38 cellular contexts compared by ENCODE assay signal in the genomic region with DNA sequence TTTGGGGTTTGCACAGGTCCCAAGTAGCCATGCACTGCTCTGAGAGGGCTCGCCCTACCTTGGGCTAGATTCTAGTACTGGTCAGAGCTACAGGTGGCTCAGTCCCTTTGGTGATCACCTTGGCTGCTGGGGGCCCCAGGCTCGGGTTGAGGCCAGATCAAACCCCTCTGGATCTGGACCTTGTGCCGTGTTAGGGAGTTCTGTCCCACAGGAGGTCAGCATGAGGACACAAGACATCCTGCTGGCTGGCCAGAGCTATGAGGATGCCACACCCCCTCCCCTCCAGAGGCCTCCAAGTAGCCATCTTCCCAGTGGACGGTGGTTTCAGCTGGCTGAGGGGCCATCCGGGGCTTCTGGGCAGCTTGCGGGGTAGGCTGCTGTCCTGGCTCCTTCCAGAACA. TPM values are rescaled to one million over a fixed set of nuclear protein-coding genes. Genes with fewer than 3 reads are reported as not detected.
"Had no signal": no experiment of that assay in that cellular context is flagged by ENCODE, and none has a peak within 500 bp of the region (broad histone marks: within the 10 kb centered on the region; RNA-seq: fewer than 3 reads in every experiment).

No MANE protein-coding gene starts in this region.

- H3K36me3 ChIP-seq: WERI-Rb-1 had no signal

- H3K4me3 ChIP-seq: ascending aorta, cardiac muscle cell had no signal

- H3K4me1 Mint-ChIP-seq: activated CD4-positive, alpha-beta memory T cell treated with anti-CD3 and anti-CD28 coated beads, Interleukin-2, amount 10 ng/mL, durations not matched to agents 7 days and 5 days; activated CD4-positive, alpha-beta T cell treated with anti-CD3 and anti-CD28 coated beads for 36 hours; activated CD4-positive, alpha-beta T cell treated with anti-CD3 and anti-CD28 coated beads, Interleukin-2, amount 10 ng/mL, durations not matched to agents 7 days and 5 days; activated CD8-positive, alpha-beta memory T cell treated with anti-CD3 and anti-CD28 coated beads, Interleukin-2, amount 10 ng/mL, durations not matched to agents 7 days and 5 days; activated naive CD4-positive, alpha-beta T cell treated with anti-CD3 and anti-CD28 coated beads, Interleukin-2, amount 10 ng/mL, durations not matched to agents 7 days and 5 days; activated naive CD4-positive, alpha-beta T cell treated with anti-CD3 and anti-CD28 coated beads, Interleukin-2, amount 50 U/mL, for 24 hours; brain; central memory CD8-positive, alpha-beta T cell; WTC11 had no signal

- H3K4me1 ChIP-seq: ascending aorta had no signal

- H3K36me3 Mint-ChIP-seq: activated CD8-positive, alpha-beta memory T cell treated with anti-CD3 and anti-CD28 coated beads, Interleukin-2, amount 10 ng/mL, durations not matched to agents 7 days and 5 days; activated naive CD4-positive, alpha-beta T cell treated with anti-CD3 and anti-CD28 coated beads, Interleukin-2, amount 10 ng/mL, durations not matched to agents 7 days and 5 days had no signal

- H3K27ac ChIP-seq: ascending aorta, cardiac muscle cell, WERI-Rb-1 had no signal

- H3K27me3 ChIP-seq: ascending aorta, cardiac muscle cell had no signal

- H3K4me3 Mint-ChIP-seq: activated CD4-positive, alpha-beta memory T cell treated with anti-CD3 and anti-CD28 coated beads, Interleukin-2, amount 10 ng/mL, durations not matched to agents 7 days and 5 days; activated CD4-positive, alpha-beta T cell treated with anti-CD3 and anti-CD28 coated beads for 36 hours; activated CD4-positive, alpha-beta T cell treated with anti-CD3 and anti-CD28 coated beads, Interleukin-2, amount 10 ng/mL, durations not matched to agents 7 days and 5 days; activated CD8-positive, alpha-beta memory T cell treated with anti-CD3 and anti-CD28 coated beads, Interleukin-2, amount 10 ng/mL, durations not matched to agents 7 days and 5 days; activated CD8-positive, alpha-beta T cell treated with anti-CD3 and anti-CD28 coated beads, Interleukin-2, amount 10 ng/mL, durations not matched to agents 7 days and 5 days; activated naive CD4-positive, alpha-beta T cell treated with anti-CD3 and anti-CD28 coated beads, Interleukin-2, amount 10 ng/mL, durations not matched to agents 7 days and 5 days; activated naive CD4-positive, alpha-beta T cell treated with anti-CD3 and anti-CD28 coated beads, Interleukin-2, amount 50 U/mL, for 24 hours; activated naive CD8-positive, alpha-beta T cell; activated T-cell treated with anti-CD3 and anti-CD28 coated beads, Interleukin-2, amount 50 U/mL, for 24 hours; brain; central memory CD8-positive, alpha-beta T cell; T-helper 1 cell treated with Interleukin-12 subunit alpha and Interleukin-12 subunit beta and Interleukin-4 antibody, amounts not matched to agents 30 μg/mL and 1 μg/mL, for 36 hours; T-helper 2 cell treated with Interferon-gamma antibody and Interleukin-4, amounts not matched to agents 5 μg/mL and 100 μg/mL, for 36 hours; WTC11 had no signal

- DNase-seq: activated CD4-positive, alpha-beta memory T cell treated with anti-CD3 and anti-CD28 coated beads, Interleukin-2, amount 10 ng/mL, durations not matched to agents 7 days and 5 days; activated CD4-positive, alpha-beta T cell treated with anti-CD3 and anti-CD28 coated beads for 1 hour; activated CD4-positive, alpha-beta T cell treated with anti-CD3 and anti-CD28 coated beads for 36 hours; activated CD4-positive, alpha-beta T cell treated with anti-CD3 and anti-CD28 coated beads for 48 hours; activated CD4-positive, alpha-beta T cell treated with anti-CD3 and anti-CD28 coated beads, Interleukin-2, amount 10 ng/mL, durations not matched to agents 7 days and 5 days; activated CD4-positive, alpha-beta T cell treated with anti-CD3 and anti-CD28 coated beads, Interleukin-2, amount 50 U/mL, for 48 hours; activated CD4-positive, CD25-positive, alpha-beta regulatory T cell; activated CD8-positive, alpha-beta memory T cell treated with anti-CD3 and anti-CD28 coated beads for 24 hours; activated CD8-positive, alpha-beta memory T cell treated with anti-CD3 and anti-CD28 coated beads, Interleukin-2, amount 10 ng/mL, durations not matched to agents 7 days and 5 days; activated CD8-positive, alpha-beta memory T cell treated with anti-CD3 and anti-CD28 coated beads, Interleukin-2, amount 50 U/mL, for 48 hours; activated CD8-positive, alpha-beta T cell treated with anti-CD3 and anti-CD28 coated beads, Interleukin-2, amount 10 ng/mL, durations not matched to agents 7 days and 5 days; activated effector memory CD4-positive, alpha-beta T cell treated with Interleukin-2 at 50 U/mL for 16 hours; activated gamma-delta T cell; activated naive CD4-positive, alpha-beta T cell treated with anti-CD3 and anti-CD28 coated beads, Interleukin-2, amount 10 ng/mL, durations not matched to agents 7 days and 5 days; activated naive CD4-positive, alpha-beta T cell treated with Interleukin-2 at 50 U/mL for 16 hours; activated T-cell treated with anti-CD3 and anti-CD28 coated beads, Interleukin-2, amount 50 U/mL, for 24 hours; activated T-cell treated with anti-CD3 and anti-CD28 coated beads, Interleukin-2, amount 50 U/mL, for 48 hours; amygdala; anterior cingulate cortex; caudate nucleus; cerebellar nuclear complex; T-helper 1 cell; T-helper 2 cell; T-helper 9 cell; WERI-Rb-1 had no signal

- ATAC-seq: activated CD4-positive, alpha-beta T cell treated with anti-CD3 and anti-CD28 coated beads for 36 hours; activated CD4-positive, CD25-positive, alpha-beta regulatory T cell treated with anti-CD3 and anti-CD28 coated beads, Interleukin-2, amount 50 U/mL, for 24 hours; activated CD8-positive, alpha-beta memory T cell treated with anti-CD3 and anti-CD28 coated beads, Interleukin-2, amount 10 ng/mL, durations not matched to agents 7 days and 5 days; activated CD8-positive, alpha-beta T cell treated with anti-CD3 and anti-CD28 coated beads, Interleukin-2, amount 10 ng/mL, durations not matched to agents 7 days and 5 days; WTC11 had no signal

- H3K27ac Mint-ChIP-seq: activated CD4-positive, alpha-beta memory T cell treated with anti-CD3 and anti-CD28 coated beads, Interleukin-2, amount 10 ng/mL, durations not matched to agents 7 days and 5 days; activated CD4-positive, alpha-beta T cell treated with anti-CD3 and anti-CD28 coated beads for 36 hours; activated CD4-positive, alpha-beta T cell treated with anti-CD3 and anti-CD28 coated beads, Interleukin-2, amount 10 ng/mL, durations not matched to agents 7 days and 5 days; activated CD8-positive, alpha-beta memory T cell treated with anti-CD3 and anti-CD28 coated beads, Interleukin-2, amount 10 ng/mL, durations not matched to agents 7 days and 5 days; activated CD8-positive, alpha-beta T cell treated with anti-CD3 and anti-CD28 coated beads, Interleukin-2, amount 10 ng/mL, durations not matched to agents 7 days and 5 days; activated naive CD4-positive, alpha-beta T cell treated with anti-CD3 and anti-CD28 coated beads, Interleukin-2, amount 10 ng/mL, durations not matched to agents 7 days and 5 days; activated naive CD4-positive, alpha-beta T cell treated with anti-CD3 and anti-CD28 coated beads, Interleukin-2, amount 50 U/mL, for 24 hours; activated naive CD8-positive, alpha-beta T cell; activated T-cell treated with anti-CD3 and anti-CD28 coated beads, Interleukin-2, amount 50 U/mL, for 24 hours; activated T-helper 2 cell treated with anti-CD3 and anti-CD28 coated beads, Interferon-gamma antibody, Interleukin-2, Interleukin-4, amounts not matched to agents 10 μg/mL and 5 μg/mL and 100 μg/mL, durations not matched to agents 14 hours and 24 hours and 36 hours; brain; T-helper 1 cell treated with Interleukin-12 subunit alpha and Interleukin-12 subunit beta and Interleukin-4 antibody, amounts not matched to agents 30 μg/mL and 1 μg/mL, for 36 hours; T-helper 2 cell treated with Interferon-gamma antibody and Interleukin-4, amounts not matched to agents 5 μg/mL and 100 μg/mL, for 36 hours; WTC11 had no signal

- H3K9me3 Mint-ChIP-seq: activated CD4-positive, alpha-beta memory T cell treated with anti-CD3 and anti-CD28 coated beads, Interleukin-2, amount 10 ng/mL, durations not matched to agents 7 days and 5 days; activated CD4-positive, alpha-beta T cell treated with anti-CD3 and anti-CD28 coated beads, Interleukin-2, amount 10 ng/mL, durations not matched to agents 7 days and 5 days; activated naive CD4-positive, alpha-beta T cell treated with anti-CD3 and anti-CD28 coated beads, Interleukin-2, amount 10 ng/mL, durations not matched to agents 7 days and 5 days; activated naive CD4-positive, alpha-beta T cell treated with anti-CD3 and anti-CD28 coated beads, Interleukin-2, amount 50 U/mL, for 24 hours; activated T-cell treated with anti-CD3 and anti-CD28 coated beads, Interleukin-2, amount 50 U/mL, for 24 hours; activated T-helper 2 cell treated with anti-CD3 and anti-CD28 coated beads, Interferon-gamma antibody, Interleukin-2, Interleukin-4, amounts not matched to agents 10 μg/mL and 5 μg/mL and 100 μg/mL, durations not matched to agents 14 hours and 24 hours and 36 hours; central memory CD8-positive, alpha-beta T cell; T-helper 1 cell treated with Interleukin-12 subunit alpha and Interleukin-12 subunit beta and Interleukin-4 antibody, amounts not matched to agents 30 μg/mL and 1 μg/mL, for 36 hours; T-helper 2 cell treated with Interferon-gamma antibody and Interleukin-4, amounts not matched to agents 5 μg/mL and 100 μg/mL, for 36 hours had no signal

RNA-seq across cellular contexts. Expression of a gene that starts 46.0 kb away (rescaled TPM):
- total RNA-seq: activated CD4-positive, alpha-beta memory T cell treated with anti-CD3 and anti-CD28 coated beads, Interleukin-2, amount 10 ng/mL, durations not matched to agents 7 days and 5 days; activated CD4-positive, alpha-beta T cell treated with anti-CD3 and anti-CD28 coated beads for 36 hours; activated CD4-positive, alpha-beta T cell treated with anti-CD3 and anti-CD28 coated beads, Interleukin-2, amount 10 ng/mL, durations not matched to agents 7 days and 5 days; activated CD8-positive, alpha-beta memory T cell treated with anti-CD3 and anti-CD28 coated beads, Interleukin-2, amount 10 ng/mL, durations not matched to agents 7 days and 5 days; activated CD8-positive, alpha-beta T cell treated with anti-CD3 and anti-CD28 coated beads, Interleukin-2, amount 10 ng/mL, durations not matched to agents 7 days and 5 days; activated T-helper 2 cell treated with anti-CD3 and anti-CD28 coated beads, Interferon-gamma antibody, Interleukin-2, Interleukin-4, amounts not matched to agents 10 μg/mL and 5 μg/mL and 100 μg/mL, durations not matched to agents 14 hours and 24 hours and 36 hours; ascending aorta; bronchial epithelial cell; cardiac muscle cell; WTC11 had no signal
- polyA plus RNA-seq: adipose tissue, cardiac muscle cell had no signal
